In genomic region chr19:4278460-4278901, GRCh38 we compare ENCODE assay signal across 1 cellular context.
TF ChIP-seq lines count a peak whose summit lies in the region.

No MANE protein-coding gene starts in this region.

TF ChIP-seq in H1, 55 proteins besides CTCF, POLR2A, EP300 and RAD21:
- TF ChIP-seq TAF1 (IDR thresholded peaks at IDR 0.05; ENCODE audit: low read depth, low read length) (no peak), FOSL1 (IDR thresholded peaks at IDR 0.05; ENCODE audit: insufficient read depth, low read depth, low read length) (no peak), E2F6 (IDR thresholded peaks at IDR 0.05) (no peak), TCF12 (IDR thresholded peaks at IDR 0.05; ENCODE audit: low read depth, low read length) (no peak), NANOG (IDR thresholded peaks at IDR 0.05; ENCODE audit: insufficient read depth, low read depth, low read length, poor library complexity, severe bottlenecking) (no peak), RBBP5 (IDR thresholded peaks at IDR 0.05; ENCODE audit: borderline replicate concordance, low read depth, low read length) (no peak), NRF1 (IDR thresholded peaks at IDR 0.05; ENCODE audit: low read depth, low read length) (no peak), JUND (IDR thresholded peaks at IDR 0.05; ENCODE audit: low read length) (no peak), ATF3 (IDR thresholded peaks at IDR 0.05; ENCODE audit: insufficient read depth, low read depth, low read length) (no peak), EZH2 (IDR thresholded peaks at IDR 0.05; ENCODE audit: low read depth, low read length, severe bottlenecking) (no peak), RNF2 (IDR thresholded peaks at IDR 0.05; ENCODE audit: borderline replicate concordance, low read depth, low read length, missing control alignments, poor library complexity, severe bottlenecking) (no peak), TAF7 (optimal IDR thresholded peaks at IDR 0.05; ENCODE audit: borderline replicate concordance, low read depth, low read length) (no peak), SP1 (IDR thresholded peaks at IDR 0.05; ENCODE audit: low read depth, low read length) (no peak), KDM5A (IDR thresholded peaks at IDR 0.05; ENCODE audit: low read length) (no peak), ASH2L (IDR thresholded peaks at IDR 0.05; ENCODE audit: low read length) (no peak)
TF ChIP-seq in H1: peak in this region for 0.
